ENCODE assay signal across 12 cellular contexts in the genomic region with DNA sequence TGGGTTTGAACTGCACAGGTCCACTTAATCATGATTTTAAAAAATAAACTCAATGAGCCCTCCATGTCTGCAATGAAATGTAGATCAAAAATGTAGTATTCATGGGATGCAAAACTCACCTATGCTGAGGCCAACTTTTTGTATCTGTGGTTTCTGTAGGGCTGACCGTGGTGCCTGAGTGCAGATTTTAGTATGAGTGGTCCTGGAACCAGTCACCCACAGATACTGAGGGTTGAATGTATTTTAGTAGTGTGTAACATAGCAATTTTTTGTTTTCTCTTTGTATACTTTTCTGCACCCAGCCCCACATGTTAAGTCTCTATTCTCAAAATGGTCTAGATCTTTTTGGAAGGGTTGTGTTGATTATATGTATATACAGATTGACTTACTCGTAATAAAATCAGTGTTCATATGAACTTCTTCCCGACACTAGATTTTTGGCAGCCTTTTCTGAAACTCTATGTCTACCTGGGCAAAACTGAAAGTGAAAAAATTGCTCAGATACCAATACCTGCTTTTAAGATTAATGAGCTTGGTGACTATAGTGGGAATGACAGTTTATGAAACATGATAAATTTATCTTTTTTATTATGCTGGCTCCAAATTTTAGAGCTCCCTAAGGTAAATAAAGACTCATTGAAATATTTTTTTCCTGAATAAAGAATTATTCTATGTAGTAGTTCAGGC. TPM values are rescaled to one million over a fixed set of nuclear protein-coding genes. Genes with fewer than 3 reads are reported as not detected.
DNase-seq lines count a peak whose midpoint lies in the region; ATAC-seq and TF ChIP-seq lines count a peak whose summit lies in the region.
"Had no signal": no experiment of that assay in that cellular context is flagged by ENCODE, and none has a peak within 500 bp of the region (broad histone marks: within the 10 kb centered on the region; RNA-seq: fewer than 3 reads in every experiment).

No MANE protein-coding gene starts in this region.

- H3K36me3 ChIP-seq in left lung = no peaks in the 10 kb centered on the region
- H3K36me3 ChIP-seq: prostate gland had no signal

- no peak for TF ChIP-seq CTCF in left lung (IDR thresholded peaks at IDR 0.05)

- no peak overlapping the region for H3K4me3 ChIP-seq in left lung
- H3K4me3 ChIP-seq: K562, prostate gland had no signal

- ATAC-seq in GM18909 (IDR thresholded peaks at IDR 0.05; ENCODE audit: poor library complexity, unreplicated experiment) = peak; percentile 82
- peak; percentile 70 for ATAC-seq in GM21717 (IDR thresholded peaks at IDR 0.05; ENCODE audit: unreplicated experiment)
- ATAC-seq in HG03439 (IDR thresholded peaks at IDR 0.05; ENCODE audit: unreplicated experiment) = peak; percentile 69
- ATAC-seq in left lung = peak; percentile 39
- ATAC-seq: K562, Panc1 had no signal

- in situ Hi-C loops in KBM-7 (cut with MboI; ENCODE audit: low pct_unique_long_range_greater_than_20kb, low sequenced_read_pairs) = no loop called here

- no peaks in the 10 kb centered on the region for H3K9me3 ChIP-seq in left lung
- H3K9me3 ChIP-seq: prostate gland had no signal

- H3K27me3 ChIP-seq in left lung = no peaks in the 10 kb centered on the region

- intact Hi-C loops in left lung (cut with DNase I) = no loop called here

- DNase-seq in left lung (no peak), NCI-H1048 (lab: John Stamatoyannopoulos, UW) (no peak), KBM-7 (no peak), AG08396 (ENCODE audit: low spot score) (no peak), NCI-H446 (lab: John Stamatoyannopoulos, UW) (no peak)
- DNase-seq: activated CD4-positive, alpha-beta T cell treated with anti-CD3 and anti-CD28 coated beads, Interleukin-2, amount 50 U/mL, for 4 hours had no signal

- H3K4me1 ChIP-seq in left lung = no peaks in the 10 kb centered on the region
- H3K4me1 ChIP-seq: prostate gland had no signal

- H3K27ac ChIP-seq in left lung = no peak overlapping the region
- H3K27ac ChIP-seq: prostate gland had no signal

RNA-seq across cellular contexts. Expression of a gene that starts 51.6 kb away (rescaled TPM):
- 10 to 100 TPM; 12.8 to 16.1 TPM for total RNA-seq in left lung
